Comparison of ENCODE assay signal across 24 cellular contexts in the genomic region with DNA sequence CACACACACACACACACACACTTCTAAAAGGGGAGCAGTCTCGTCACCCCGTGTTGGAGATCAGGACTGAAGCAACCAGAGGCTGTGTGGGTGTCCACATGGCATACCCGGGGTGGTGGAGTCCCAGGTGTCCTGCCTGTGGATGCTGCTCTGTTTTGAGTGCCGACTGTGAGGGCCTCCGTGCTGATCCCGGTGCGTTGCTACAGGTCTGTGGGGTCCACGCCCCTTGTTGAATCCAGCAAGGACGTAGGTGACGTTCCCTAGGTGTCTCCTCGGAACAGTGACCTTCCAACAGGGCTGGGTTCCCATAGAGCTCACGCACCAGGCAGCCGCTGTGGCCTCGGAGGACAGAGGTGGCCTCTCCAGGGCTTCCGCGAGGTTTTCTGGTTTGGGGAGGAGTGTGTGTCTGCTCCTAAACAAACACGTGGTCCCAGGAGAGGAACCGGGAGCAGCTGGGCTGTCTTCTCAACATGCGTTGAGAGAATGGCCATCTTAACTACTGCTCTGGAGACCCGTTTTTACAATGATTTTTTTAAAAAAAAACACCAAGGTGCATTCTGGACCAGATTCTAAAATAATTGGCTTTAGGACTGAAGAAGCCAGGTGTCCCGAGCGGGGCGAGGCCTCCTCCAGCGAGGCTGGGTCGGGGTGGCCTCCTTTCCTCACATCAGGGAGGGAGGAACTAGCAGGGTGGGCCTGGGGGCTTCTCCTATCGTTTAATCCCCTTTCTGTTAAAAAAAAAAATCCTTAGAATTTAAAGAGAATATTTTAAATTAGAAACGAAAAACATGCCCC.
DNase-seq lines count a peak whose midpoint lies in the region; ATAC-seq and TF ChIP-seq lines count a peak whose summit lies in the region.
"Had no signal": no experiment of that assay in that cellular context is flagged by ENCODE, and none has a peak within 500 bp of the region (broad histone marks: within the 10 kb centered on the region; RNA-seq: fewer than 3 reads in every experiment).

No MANE protein-coding gene starts in this region.

- 96% methylated on average over 27 of the region's 27 CpGs for WGBS in smooth muscle cell (ENCODE audit: low lambda C conversion rate)

- H3K9ac ChIP-seq in BLaER1: peak overlapping the region; percentile 38; the same call in 1 of the 2 replicates
- H3K9ac ChIP-seq in smooth muscle cell (ENCODE audit: low read depth): no peak overlapping the region

- DNase-seq in activated T-cell treated with anti-CD3 and anti-CD28 coated beads, Interleukin-2, amount 50 U/mL, for 24 hours: peak; percentile 23
- no peak for DNase-seq in activated T-cell treated with anti-CD3 and anti-CD28 coated beads, Interleukin-2, amount 50 U/mL, for 4 hours
- DNase-seq in islet precursor cell (peak; percentile 50), posterior cingulate gyrus (peak in 8 of 10 donors; percentile 1 to 68 (median 15)), NCI-H226 (no peak), smooth muscle cell (lab: John Stamatoyannopoulos, UW; ENCODE audit: unreplicated experiment) (no peak)
- DNase-seq: activated B cell treated with CpG ODN at 0.5 μM for 24 hours; activated CD4-positive, alpha-beta T cell treated with anti-CD3 and anti-CD28 coated beads, Interleukin-2, amount 50 U/mL, for 48 hours; activated CD8-positive, alpha-beta memory T cell treated with anti-CD3 and anti-CD28 coated beads, Interleukin-2, amount 50 U/mL, for 48 hours; gastrocnemius medialis; IMR-90; NCI-H1092; NCI-H187 treated with DMSO at 0.1 percent for 48 hours; NCI-H345; SJCRH30; stimulated activated naive CD4-positive, alpha-beta T cell treated with Interleukin-2 at 50 U/mL for 16 hours had no signal

- H3K27ac ChIP-seq in BLaER1 (peak overlapping the region; percentile 59), smooth muscle cell (ENCODE audit: low read depth) (no peak overlapping the region)
- H3K27ac ChIP-seq: dorsolateral prefrontal cortex, gastrocnemius medialis, hepatocyte, pancreas, SJCRH30, thoracic aorta had no signal

- H3K4me2 ChIP-seq in BLaER1 (peak overlapping the region; percentile 64), smooth muscle cell (no peak overlapping the region)
- H3K4me2 ChIP-seq: hepatocyte had no signal

- H3K36me3 Mint-ChIP-seq in activated T-cell treated with anti-CD3 and anti-CD28 coated beads, Interleukin-2, amount 50 U/mL, for 24 hours (ENCODE audit: low read depth): peaks cover 98% of the 10 kb centered on the region
- peaks cover 72% of the 10 kb centered on the region for H3K36me3 Mint-ChIP-seq in activated T-cell treated with anti-CD3 and anti-CD28 coated beads, Interleukin-2, amount 50 U/mL, for 4 hours (ENCODE audit: insufficient read depth)

- H3K9me3 ChIP-seq in BLaER1 (peaks cover 34% of the 10 kb centered on the region), smooth muscle cell (replicated peaks; ENCODE audit: low read depth) (peaks cover 18% of the 10 kb centered on the region)
- H3K9me3 ChIP-seq: pancreas had no signal

- no peaks in the 10 kb centered on the region for H3K27me3 Mint-ChIP-seq in activated T-cell treated with anti-CD3 and anti-CD28 coated beads, Interleukin-2, amount 50 U/mL, for 24 hours
- H3K27me3 Mint-ChIP-seq in activated T-cell treated with anti-CD3 and anti-CD28 coated beads, Interleukin-2, amount 50 U/mL, for 4 hours (ENCODE audit: low read depth): no peaks in the 10 kb centered on the region
- H3K27me3 Mint-ChIP-seq: activated B cell treated with CpG ODN at 0.5 μM for 24 hours had no signal

- H3K27me3 ChIP-seq in BLaER1 (no peaks in the 10 kb centered on the region), smooth muscle cell (ENCODE audit: low read depth) (no peaks in the 10 kb centered on the region)
- H3K27me3 ChIP-seq: dorsolateral prefrontal cortex, gastrocnemius medialis, hepatocyte, pancreas, SJCRH30 had no signal

- no peak overlapping the region for H3K27ac Mint-ChIP-seq in activated T-cell treated with anti-CD3 and anti-CD28 coated beads, Interleukin-2, amount 50 U/mL, for 24 hours
- H3K27ac Mint-ChIP-seq: activated B cell treated with CpG ODN at 0.5 μM for 24 hours; activated T-helper 2 cell treated with anti-CD3 and anti-CD28 coated beads, Interferon-gamma antibody, Interleukin-2, Interleukin-4, amounts not matched to agents 10 μg/mL and 5 μg/mL and 100 μg/mL, durations not matched to agents 14 hours and 24 hours and 36 hours had no signal

- H3K79me2 ChIP-seq in smooth muscle cell (ENCODE audit: low read depth): no peaks in the 10 kb centered on the region
- H3K79me2 ChIP-seq: hepatocyte had no signal

- peaks cover 26% of the 10 kb centered on the region; the same call in 1 of the 2 replicates for H4K20me1 ChIP-seq in BLaER1
- no peaks in the 10 kb centered on the region for H4K20me1 ChIP-seq in smooth muscle cell (ENCODE audit: low read depth)

- intact Hi-C loops in posterior cingulate gyrus (cut with DNase I): no loop called here

- H3K36me3 ChIP-seq in BLaER1: peaks cover 99% of the 10 kb centered on the region
- H3K36me3 ChIP-seq in smooth muscle cell (ENCODE audit: low read depth): peaks cover 16% of the 10 kb centered on the region

- no peak for ATAC-seq in activated T-cell treated with anti-CD3 and anti-CD28 coated beads, Interleukin-2, amount 50 U/mL, for 4 hours
- no peak for ATAC-seq in HG03378 (IDR thresholded peaks at IDR 0.05; ENCODE audit: unreplicated experiment)
- ATAC-seq: gastrocnemius medialis had no signal

- H3F3A ChIP-seq in smooth muscle cell (ENCODE audit: low read depth): no peaks in the 10 kb centered on the region

- H3K4me1 ChIP-seq in BLaER1: peaks cover 45% of the 10 kb centered on the region
- no peaks in the 10 kb centered on the region for H3K4me1 ChIP-seq in smooth muscle cell (ENCODE audit: low read depth)
- H3K4me1 ChIP-seq: gastrocnemius medialis, pancreas, SJCRH30 had no signal

- no peaks in the 10 kb centered on the region for H3K4me1 Mint-ChIP-seq in activated T-cell treated with anti-CD3 and anti-CD28 coated beads, Interleukin-2, amount 50 U/mL, for 24 hours (ENCODE audit: low read depth)
- H3K4me1 Mint-ChIP-seq in activated T-cell treated with anti-CD3 and anti-CD28 coated beads, Interleukin-2, amount 50 U/mL, for 4 hours (ENCODE audit: low read depth): no peaks in the 10 kb centered on the region
- H3K4me1 Mint-ChIP-seq: activated B cell treated with CpG ODN at 0.5 μM for 24 hours had no signal

- no peak overlapping the region for H2AFZ ChIP-seq in smooth muscle cell (ENCODE audit: low read depth)
- H2AFZ ChIP-seq: hepatocyte had no signal

- no peak for TF ChIP-seq CTCF in smooth muscle cell (IDR thresholded peaks at IDR 0.05; ENCODE audit: borderline replicate concordance, insufficient read depth, poor library complexity, severe bottlenecking)

- no peak overlapping the region for H3K4me3 Mint-ChIP-seq in activated T-cell treated with anti-CD3 and anti-CD28 coated beads, Interleukin-2, amount 50 U/mL, for 24 hours
- H3K4me3 Mint-ChIP-seq in activated T-cell treated with anti-CD3 and anti-CD28 coated beads, Interleukin-2, amount 50 U/mL, for 4 hours: no peak overlapping the region
- H3K4me3 Mint-ChIP-seq: activated B cell treated with CpG ODN at 0.5 μM for 24 hours, nephron had no signal

- H3K4me3 ChIP-seq in BLaER1 (no peak overlapping the region), smooth muscle cell (no peak overlapping the region)
- H3K4me3 ChIP-seq: dorsolateral prefrontal cortex, gastrocnemius medialis, hepatocyte, pancreas, SJCRH30, thoracic aorta had no signal

- peaks cover 18% of the 10 kb centered on the region for H3K9me3 Mint-ChIP-seq in activated T-cell treated with anti-CD3 and anti-CD28 coated beads, Interleukin-2, amount 50 U/mL, for 24 hours
- peaks cover 18% of the 10 kb centered on the region for H3K9me3 Mint-ChIP-seq in activated T-cell treated with anti-CD3 and anti-CD28 coated beads, Interleukin-2, amount 50 U/mL, for 4 hours

Comparison
In these comparisons a context has a peak if more than half of its experiments do, and no peak if none do; other contexts are left out.
1. DNase-seq: peak in activated T-cell treated with anti-CD3 and anti-CD28 coated beads, Interleukin-2, amount 50 U/mL, for 24 hours (single experiment), islet precursor cell (single experiment) and posterior cingulate gyrus (8 of 10); none in activated T-cell treated with anti-CD3 and anti-CD28 coated beads, Interleukin-2, amount 50 U/mL, for 4 hours (single experiment), NCI-H226 (single experiment) and smooth muscle cell (single experiment).